12 cellular contexts compared by ENCODE assay signal in genomic region chr14:63760014-63760413, GRCh38. TPM values are rescaled to one million over a fixed set of nuclear protein-coding genes. Genes with fewer than 3 reads are reported as not detected.
A peak's percentile ranks its signal among the peaks of the same experiment; 100 is the strongest.
DNase-seq lines count a peak whose midpoint lies in the region; ATAC-seq and TF ChIP-seq lines count a peak whose summit lies in the region.
"Had no signal": no experiment of that assay in that cellular context is flagged by ENCODE, and none has a peak within 500 bp of the region (broad histone marks: within the 10 kb centered on the region; RNA-seq: fewer than 3 reads in every experiment).

No MANE protein-coding gene starts in this region.

- peak; percentile 56 to 63 for ATAC-seq in activated naive CD4-positive, alpha-beta T cell treated with anti-CD3 and anti-CD28 coated beads, Interleukin-2, amount 50 U/mL, for 72 hours
- ATAC-seq in HG03066 (IDR thresholded peaks at IDR 0.05; ENCODE audit: low read depth, unreplicated experiment), result peak; percentile 63
- peak; percentile 12 for ATAC-seq in activated naive CD8-positive, alpha-beta T cell treated with anti-CD3 and anti-CD28 coated beads, Interleukin-2, amount 10 ng/mL, durations not matched to agents 7 days and 5 days (ENCODE audit: low read depth)
- peak; percentile 37 for ATAC-seq in upper lobe of right lung

- H3K27ac Mint-ChIP-seq in activated naive CD4-positive, alpha-beta T cell treated with anti-CD3 and anti-CD28 coated beads, Interleukin-2, amount 50 U/mL, for 72 hours, result peak overlapping the region in 1 of 2 donors; percentile 82
- H3K27ac Mint-ChIP-seq in activated naive CD4-positive, alpha-beta T cell treated with anti-CD3 and anti-CD28 coated beads for 36 hours, result no peak overlapping the region
- H3K27ac Mint-ChIP-seq in activated naive CD8-positive, alpha-beta T cell treated with anti-CD3 and anti-CD28 coated beads, Interleukin-2, amount 10 ng/mL, durations not matched to agents 7 days and 5 days, result peak overlapping the region; percentile 95

- H3K27me3 Mint-ChIP-seq in activated naive CD4-positive, alpha-beta T cell treated with anti-CD3 and anti-CD28 coated beads for 36 hours (ENCODE audit: low read depth), result no peaks in the 10 kb centered on the region
- H3K27me3 Mint-ChIP-seq in activated naive CD8-positive, alpha-beta T cell treated with anti-CD3 and anti-CD28 coated beads, Interleukin-2, amount 10 ng/mL, durations not matched to agents 7 days and 5 days, result no peaks in the 10 kb centered on the region

- H3K4me1 Mint-ChIP-seq in activated naive CD4-positive, alpha-beta T cell treated with anti-CD3 and anti-CD28 coated beads for 36 hours (ENCODE audit: low read depth), result peaks cover 11% of the 10 kb centered on the region
- peaks cover 9% of the 10 kb centered on the region for H3K4me1 Mint-ChIP-seq in activated naive CD8-positive, alpha-beta T cell treated with anti-CD3 and anti-CD28 coated beads, Interleukin-2, amount 10 ng/mL, durations not matched to agents 7 days and 5 days

- H3K36me3 Mint-ChIP-seq in activated naive CD4-positive, alpha-beta T cell treated with anti-CD3 and anti-CD28 coated beads, Interleukin-2, amount 50 U/mL, for 72 hours, result no peaks in the 10 kb centered on the region
- no peaks in the 10 kb centered on the region for H3K36me3 Mint-ChIP-seq in activated naive CD4-positive, alpha-beta T cell treated with anti-CD3 and anti-CD28 coated beads for 36 hours (ENCODE audit: low read depth)
- no peaks in the 10 kb centered on the region for H3K36me3 Mint-ChIP-seq in activated naive CD8-positive, alpha-beta T cell treated with anti-CD3 and anti-CD28 coated beads, Interleukin-2, amount 10 ng/mL, durations not matched to agents 7 days and 5 days

- no peaks in the 10 kb centered on the region for H3K27me3 ChIP-seq in upper lobe of right lung
- H3K27me3 ChIP-seq: BLaER1, SJCRH30 had no signal

- no peaks in the 10 kb centered on the region for H3K4me1 ChIP-seq in upper lobe of right lung
- H3K4me1 ChIP-seq: BLaER1 had no signal

- POLR2A ChIA-PET in activated naive CD8-positive, alpha-beta T cell treated with anti-CD3 and anti-CD28 coated beads, Interleukin-2, amount 10 ng/mL, durations not matched to agents 7 days and 5 days (lab: Charles Lee), result no interaction called here

- no peaks in the 10 kb centered on the region for H3K36me3 ChIP-seq in upper lobe of right lung
- H3K36me3 ChIP-seq: BLaER1, SJCRH30 had no signal

- no peak for TF ChIP-seq CTCF in upper lobe of right lung (IDR thresholded peaks at IDR 0.05)

- H3K9me3 ChIP-seq in upper lobe of right lung, result no peaks in the 10 kb centered on the region
- H3K9me3 ChIP-seq: BLaER1, SJCRH30 had no signal

- peak overlapping the region; percentile 48 for H3K27ac ChIP-seq in upper lobe of right lung
- H3K27ac ChIP-seq: BLaER1, SJCRH30 had no signal

- DNase-seq in activated naive CD4-positive, alpha-beta T cell treated with anti-CD3 and anti-CD28 coated beads, Interleukin-2, amount 50 U/mL, for 72 hours (ENCODE audit: low spot score in 2 of 2), result no peak
- DNase-seq in activated naive CD4-positive, alpha-beta T cell treated with anti-CD3 and anti-CD28 coated beads for 36 hours, result no peak
- no peak for DNase-seq in activated naive CD8-positive, alpha-beta T cell treated with anti-CD3 and anti-CD28 coated beads, Interleukin-2, amount 10 ng/mL, durations not matched to agents 7 days and 5 days
- DNase-seq in upper lobe of right lung, result no peak
- DNase-seq in GM19238 (ENCODE audit: insufficient read length, low spot score), result no peak
- no peak for DNase-seq in HT-29 (ENCODE audit: low spot score)
- DNase-seq in stimulated activated CD4-positive, alpha-beta T cell treated with anti-CD3 and anti-CD28 coated beads, Interleukin-4, amount 100 ng/mL, for 4 hours, result no peak
- DNase-seq: NCI-H2029 treated with DMSO at 0.1 percent for 48 hours; SJCRH30; stimulated activated CD4-positive, alpha-beta T cell treated with anti-CD3 and anti-CD28 coated beads, Interleukin-2, amount 100 ng/mL, for 48 hours had no signal

- CTCF ChIA-PET in activated naive CD4-positive, alpha-beta T cell treated with anti-CD3 and anti-CD28 coated beads for 36 hours (lab: Charles Lee), result interaction anchor here (0.6 to 1.1 kb wide), 2 partner anchors 11 to 118 kb away, joined by 3 read pairs; no protein-coding TSS in a partner anchor

- no peak overlapping the region for H3K4me3 Mint-ChIP-seq in activated naive CD4-positive, alpha-beta T cell treated with anti-CD3 and anti-CD28 coated beads for 36 hours
- peak overlapping the region; percentile 82 for H3K4me3 Mint-ChIP-seq in activated naive CD8-positive, alpha-beta T cell treated with anti-CD3 and anti-CD28 coated beads, Interleukin-2, amount 10 ng/mL, durations not matched to agents 7 days and 5 days

- intact Hi-C loops in activated naive CD4-positive, alpha-beta T cell treated with anti-CD3 and anti-CD28 coated beads for 36 hours (cut with micrococcal nuclease), result no loop called here
- intact Hi-C loops in upper lobe of right lung (cut with DNase I), result no loop called here

- no peak overlapping the region for H3K4me3 ChIP-seq in upper lobe of right lung
- H3K4me3 ChIP-seq: BLaER1, SJCRH30 had no signal

- H3K9me3 Mint-ChIP-seq in activated naive CD4-positive, alpha-beta T cell treated with anti-CD3 and anti-CD28 coated beads, Interleukin-2, amount 50 U/mL, for 72 hours, result no peaks in the 10 kb centered on the region
- H3K9me3 Mint-ChIP-seq in activated naive CD4-positive, alpha-beta T cell treated with anti-CD3 and anti-CD28 coated beads for 36 hours, result no peaks in the 10 kb centered on the region
- no peaks in the 10 kb centered on the region for H3K9me3 Mint-ChIP-seq in activated naive CD8-positive, alpha-beta T cell treated with anti-CD3 and anti-CD28 coated beads, Interleukin-2, amount 10 ng/mL, durations not matched to agents 7 days and 5 days

RNA-seq across cellular contexts. Expression of gene SGPP1, which starts 32.1 kb away (rescaled TPM):
- total RNA-seq in activated naive CD4-positive, alpha-beta T cell treated with anti-CD3 and anti-CD28 coated beads, Interleukin-2, amount 50 U/mL, for 72 hours, result 10 to 100 TPM in 1 of 2 donors, 1 to 10 TPM in 1; 8.9 to 11.4 TPM
- 10 to 100 TPM; 10.1 to 10.6 TPM for total RNA-seq in activated naive CD4-positive, alpha-beta T cell treated with anti-CD3 and anti-CD28 coated beads for 36 hours
- 10 to 100 TPM; 14.7 to 15.7 TPM for total RNA-seq in activated naive CD8-positive, alpha-beta T cell treated with anti-CD3 and anti-CD28 coated beads, Interleukin-2, amount 10 ng/mL, durations not matched to agents 7 days and 5 days
- 22.3 TPM for total RNA-seq in upper lobe of right lung
- total RNA-seq in HT-29 (2014; rRNA removed; shearing (Covaris generic)), result 6.5 and 11.1 TPM in 2 replicates

Comparison
In these comparisons a context has a peak if more than half of its experiments do, and no peak if none do; other contexts are left out.
1. ATAC-seq: peak in every context shown above with its lines; median percentile 63 in HG03066; 60 in activated naive CD4-positive, alpha-beta T cell treated with anti-CD3 and anti-CD28 coated beads, Interleukin-2, amount 50 U/mL, for 72 hours; 37 in upper lobe of right lung; 12 in activated naive CD8-positive, alpha-beta T cell treated with anti-CD3 and anti-CD28 coated beads, Interleukin-2, amount 10 ng/mL, durations not matched to agents 7 days and 5 days.